In genomic region chr18:31386683-31387082, GRCh38 we compare ENCODE assay signal across 33 cellular contexts. TPM values are rescaled to one million over a fixed set of nuclear protein-coding genes. Genes with fewer than 3 reads are reported as not detected.
DNase-seq lines count a peak whose midpoint lies in the region; ATAC-seq, FAIRE-seq and TF ChIP-seq lines count a peak whose summit lies in the region.
"Had no signal": no experiment of that assay in that cellular context is flagged by ENCODE, and none has a peak within 500 bp of the region (broad histone marks: within the 10 kb centered on the region; RNA-seq: fewer than 3 reads in every experiment).

No MANE protein-coding gene starts in this region.

- H3K4me3 ChIP-seq in DOHH2 (ENCODE audit: low read length): no peak overlapping the region
- no peak overlapping the region for H3K4me3 ChIP-seq in epithelial cell of esophagus (ENCODE audit: low read length)
- no peak overlapping the region for H3K4me3 ChIP-seq in neuron (ENCODE audit: low read length)
- no peak overlapping the region for H3K4me3 ChIP-seq in upper lobe of left lung
- H3K4me3 ChIP-seq: colonic mucosa, esophagus squamous epithelium, gastrocnemius medialis had no signal

- 80 to 84% methylated on average over 5 of the region's 5 CpGs for WGBS in upper lobe of left lung, 2 donors

- H3K36me3 ChIP-seq in DOHH2 (ENCODE audit: control insufficient read depth, low read length) (no peaks in the 10 kb centered on the region), neuron (ENCODE audit: insufficient read depth, low read length) (no peaks in the 10 kb centered on the region), upper lobe of left lung (no peaks in the 10 kb centered on the region)
- H3K36me3 ChIP-seq: colonic mucosa, esophagus squamous epithelium, gastrocnemius medialis had no signal

- TF ChIP-seq CTCF in DOHH2 (IDR thresholded peaks at IDR 0.05; ENCODE audit: low read depth, low read length, poor library complexity, severe bottlenecking): no peak
- TF ChIP-seq CTCF in epithelial cell of esophagus (IDR thresholded peaks at IDR 0.05; ENCODE audit: insufficient read depth, low read depth, low read length, missing control alignments): no peak
- TF ChIP-seq CTCF in GM20000 (IDR thresholded peaks at IDR 0.05; ENCODE audit: extremely low read depth, missing control alignments): no peak
- no peak for TF ChIP-seq CTCF in upper lobe of left lung (IDR thresholded peaks at IDR 0.05)

- 0 out of 2 replicates have a peak overlapping the region, but pooled peaks have one; percentile 1 for H3K4me2 ChIP-seq in DOHH2 (ENCODE audit: low read length)

- no peaks in the 10 kb centered on the region for H3F3A ChIP-seq in DOHH2 (ENCODE audit: control insufficient read depth, insufficient read depth)

- no peaks in the 10 kb centered on the region for H3K79me2 ChIP-seq in DOHH2 (ENCODE audit: control insufficient read depth, low read length)

- no peaks in the 10 kb centered on the region for H4K20me1 ChIP-seq in DOHH2 (ENCODE audit: control insufficient read depth, insufficient read depth, low read depth, low read length)

- H3K27me3 ChIP-seq in DOHH2 (ENCODE audit: control insufficient read depth, low read length) (no peaks in the 10 kb centered on the region), neuron (ENCODE audit: insufficient read depth, low read length) (no peaks in the 10 kb centered on the region), upper lobe of left lung (no peaks in the 10 kb centered on the region)
- H3K27me3 ChIP-seq: colonic mucosa, esophagus squamous epithelium, gastrocnemius medialis had no signal

- H3K9me2 ChIP-seq in DOHH2 (replicated peaks; ENCODE audit: control insufficient read depth, low read length): no peaks in the 10 kb centered on the region

- no peak for TF ChIP-seq POLR2A in upper lobe of left lung (IDR thresholded peaks at IDR 0.05)

- DNase-seq in RCC 7860 (ENCODE audit: low spot score) (peak; percentile 71), epithelial cell of esophagus (ENCODE audit: low read depth) (peak; percentile 29), GM20000 (ENCODE audit: low spot score) (no peak), upper lobe of left lung (no peak)
- DNase-seq: activated CD4-positive, CD25-positive, alpha-beta regulatory T cell treated with anti-CD3 and anti-CD28 coated beads, Interleukin-2, amount 50 U/mL, for 72 hours; activated CD8-positive, alpha-beta T cell treated with anti-CD3 and anti-CD28 coated beads for 36 hours; activated effector memory CD4-positive, alpha-beta T cell treated with Interleukin-2 at 50 U/mL for 16 hours; activated naive CD8-positive, alpha-beta T cell treated with anti-CD3 and anti-CD28 coated beads, Interleukin-2, amount 50 U/mL, for 24 hours; CD8-positive, alpha-beta memory T cell; colonic mucosa; effector memory CD8-positive, alpha-beta T cell; esophagus squamous epithelium; gastrocnemius medialis; GDM1; H7; hippocampal formation; immature natural killer cell; Kasumi-1; NCI-H1105; NCI-H1930; NCI-H2227 treated with DMSO at 0.1 percent for 48 hours; NCI-H748 treated with DMSO at 0.1 percent for 48 hours; SW 1271; trophoblast cell had no signal

- ATAC-seq in GM18511 (IDR thresholded peaks at IDR 0.05; ENCODE audit: unreplicated experiment): no peak
- no peak for ATAC-seq in GM19328 (IDR thresholded peaks at IDR 0.05; ENCODE audit: unreplicated experiment)
- ATAC-seq in upper lobe of left lung (ENCODE audit: low FRiP score in 2 of 2): no peak
- ATAC-seq: activated CD8-positive, alpha-beta T cell treated with anti-CD3 and anti-CD28 coated beads for 36 hours; activated naive CD8-positive, alpha-beta T cell treated with anti-CD3 and anti-CD28 coated beads, Interleukin-2, amount 50 U/mL, for 24 hours; effector memory CD8-positive, alpha-beta T cell; gastrocnemius medialis; natural killer cell treated with Interleukin-12 subunit alpha and Interleukin-12 subunit beta and Interleukin-15 and Interleukin-18, amount 100 ng/mL, for 72 hours had no signal

- H3K27ac ChIP-seq in DOHH2 (ENCODE audit: low read depth, low read length) (no peak overlapping the region), upper lobe of left lung (no peak overlapping the region)
- H3K27ac ChIP-seq: colonic mucosa, esophagus squamous epithelium, gastrocnemius medialis had no signal

- FAIRE-seq in RCC 7860 (lab: Jason Lieb, UNC): peak; percentile 82
- FAIRE-seq: A204.1 had no signal

- peak overlapping the region; percentile 20 for H2AFZ ChIP-seq in neuron (ENCODE audit: low read depth, low read length)

- H3K4me1 ChIP-seq in DOHH2 (ENCODE audit: control insufficient read depth, low read length) (peaks cover 16% of the 10 kb centered on the region), neuron (ENCODE audit: insufficient read depth, low read length) (peaks cover 11% of the 10 kb centered on the region), upper lobe of left lung (no peaks in the 10 kb centered on the region)
- H3K4me1 ChIP-seq: colonic mucosa, gastrocnemius medialis had no signal

- no peaks in the 10 kb centered on the region for H3K9me3 ChIP-seq in DOHH2 (ENCODE audit: control insufficient read depth, insufficient read depth, low read length)
- no peaks in the 10 kb centered on the region for H3K9me3 ChIP-seq in neuron (ENCODE audit: low read length)
- H3K9me3 ChIP-seq in upper lobe of left lung: no peaks in the 10 kb centered on the region
- H3K9me3 ChIP-seq: colonic mucosa, esophagus squamous epithelium, gastrocnemius medialis had no signal

- TF ChIP-seq EP300 in upper lobe of left lung (IDR thresholded peaks at IDR 0.05): no peak

RNA-seq across cellular contexts. Expression of gene DSG4, which starts 10.1 kb away (rescaled TPM):
- not detected for total RNA-seq in upper lobe of left lung
- total RNA-seq: activated CD8-positive, alpha-beta T cell treated with anti-CD3 and anti-CD28 coated beads for 36 hours; CD8-positive, alpha-beta memory T cell; esophagus squamous epithelium; gastrocnemius medialis; H7; mononuclear cell; natural killer cell treated with Interleukin-12 subunit alpha and Interleukin-12 subunit beta and Interleukin-15 and Interleukin-18, amount 100 ng/mL, for 72 hours; progenitor cell of endocrine pancreas; skeletal muscle tissue had no signal

Comparison
In these comparisons a context has a peak if more than half of its experiments do, and no peak if none do; other contexts are left out.
1. DNase-seq: peak in RCC 7860 (single experiment) and epithelial cell of esophagus (single experiment); none in GM20000 (single experiment) and upper lobe of left lung (0 of 2).